Comparison of ENCODE assay signal across 8 cellular contexts in genomic region chr6:43052225-43052841, GRCh38. TPM values are rescaled to one million over a fixed set of nuclear protein-coding genes. Genes with fewer than 3 reads are reported as not detected.
DNase-seq lines count a peak whose midpoint lies in the region; ATAC-seq and TF ChIP-seq lines count a peak whose summit lies in the region.

No MANE protein-coding gene starts in this region.

- in situ Hi-C loops in astrocyte of the spinal cord (cut with HindIII; ENCODE audit: low sequenced_read_pairs): no loop called here

- H3K4me3 ChIP-seq in heart left ventricle (peak overlapping the region in 5 of 12 donors; percentile 67 to 86 (median 76)), astrocyte of the spinal cord (ENCODE audit: low read depth, low read length) (peak overlapping the region; percentile 75), mesodermal cell (ENCODE audit: extremely low read depth, insufficient read depth, low read length, poor library complexity, severe bottlenecking) (peak overlapping the region; percentile 89), vagina (peak overlapping the region in 1 of 2 donors; percentile 71)

- TF ChIP-seq CTCF in heart left ventricle (IDR thresholded peaks at IDR 0.05): no peak
- TF ChIP-seq CTCF in astrocyte of the spinal cord (IDR thresholded peaks at IDR 0.05; ENCODE audit: low read depth, low read length): no peak
- no peak for TF ChIP-seq CTCF in vagina (IDR thresholded peaks at IDR 0.05)

- peaks cover 0 to 25% (median 10%) of the 10 kb centered on the region in 12 donors for H3K4me1 ChIP-seq in heart left ventricle
- H3K4me1 ChIP-seq in mesodermal cell (ENCODE audit: control insufficient read depth, insufficient read depth, low read length, poor library complexity, severe bottlenecking): peaks cover 21% of the 10 kb centered on the region
- H3K4me1 ChIP-seq in vagina: peaks cover 35% of the 10 kb centered on the region

- peak overlapping the region in 9 of 12 donors; percentile 24 to 97 (median 94) for H3K27ac ChIP-seq in heart left ventricle
- H3K27ac ChIP-seq in mesodermal cell (ENCODE audit: low read depth, low read length, severe bottlenecking): peak overlapping the region; percentile 92
- H3K27ac ChIP-seq in vagina: peak overlapping the region; percentile 88

- peak in 1 of 5 donors; percentile 38 for DNase-seq in heart left ventricle
- DNase-seq in Right ventricle myocardium superior: no peak
- DNase-seq in astrocyte of the spinal cord (ENCODE audit: low read depth, low spot score): no peak
- no peak for DNase-seq in vagina (ENCODE audit: extremely low spot score in 2 of 2)
- no peak for DNase-seq in activated CD4-positive, alpha-beta T cell treated with anti-CD3 and anti-CD28 coated beads, Interleukin-2, amount 50 U/mL, for 48 hours
- DNase-seq in NOMO-1 treated with dmso at 0.1 percent for 144 hours (lab: John Stamatoyannopoulos, UW; ENCODE audit: unreplicated experiment): no peak

- no peak for TF ChIP-seq POLR2A in heart left ventricle (IDR thresholded peaks at IDR 0.05)
- no peak for TF ChIP-seq POLR2A in vagina (IDR thresholded peaks at IDR 0.05)

- H3K9me3 ChIP-seq in heart left ventricle (no peaks in the 10 kb centered on the region), mesodermal cell (ENCODE audit: control insufficient read depth, low read length) (no peaks in the 10 kb centered on the region), vagina (no peaks in the 10 kb centered on the region)

- H3K36me3 ChIP-seq in heart left ventricle (peaks cover 0 to 58% (median 48%) of the 10 kb centered on the region in 9 donors), mesodermal cell (ENCODE audit: control insufficient read depth, insufficient read depth, low read length) (peaks cover 75% of the 10 kb centered on the region), vagina (peaks cover 0 to 30% of the 10 kb centered on the region in 2 donors)

- H3K27me3 ChIP-seq in heart left ventricle (no peaks in the 10 kb centered on the region), vagina (no peaks in the 10 kb centered on the region)

- ATAC-seq in heart left ventricle (no peak), Right ventricle myocardium superior (ENCODE audit: poor library complexity) (no peak), HG03460 (IDR thresholded peaks at IDR 0.05; ENCODE audit: unreplicated experiment) (no peak)

- WGBS in heart left ventricle, 4 donors: 75 to 80% (median 78%) methylated on average over 19 of the region's 19 CpGs
- 97% methylated on average over 19 of the region's 19 CpGs for WGBS in mesodermal cell (ENCODE audit: insufficient coverage in 2 of 2), 2 experiments

- intact Hi-C loops in heart left ventricle (cut with DNase I) (loop anchor here in 6 of 10 donors (2.0 to 10.0 kb wide), 5 partner anchors 32 to 150 kb away; partner anchors contain the start of gene RRP36 (in 1 of the 6)), Right ventricle myocardium superior (cut with DNase I) (no loop called here), vagina (cut with DNase I) (loop anchor here (5.0 kb wide), 1 partner anchor 65 kb away; no protein-coding TSS in a partner anchor)

RNA-seq across cellular contexts. Expression of gene CUL7, which starts 1.3 kb away (rescaled TPM):
- total RNA-seq in heart left ventricle (10 to 100 TPM in 2 of 9 donors, 1 to 10 TPM in 7; 5.6 to 13.2 (median 7.9) TPM), Right ventricle myocardium superior (6.8 TPM), vagina (13.0 TPM)
- 1 to 10 TPM; 3.5 to 6.1 TPM for polyA plus RNA-seq in heart left ventricle
- polyA plus RNA-seq in mesodermal cell (2013, experiment 1 of 2): 46.0 TPM
- polyA plus RNA-seq in mesodermal cell (2013, experiment 2 of 2): 39.7 TPM

RNA-seq across cellular contexts. Expression of gene MRPL2, which starts 6.9 kb away (rescaled TPM):
- total RNA-seq in heart left ventricle: 10 to 100 TPM; 54.0 to 98.5 (median 83.1) TPM
- polyA plus RNA-seq in heart left ventricle: 100 to 1,000 TPM; 119 to 142 TPM
- total RNA-seq in Right ventricle myocardium superior: 107 TPM
- 65.2 TPM for polyA plus RNA-seq in mesodermal cell (2013, experiment 1 of 2)
- polyA plus RNA-seq in mesodermal cell (2013, experiment 2 of 2): 60.8 TPM
- total RNA-seq in vagina: 14.2 TPM

RNA-seq across cellular contexts. Expression of gene KLC4, which starts 7.1 kb away (rescaled TPM):
- total RNA-seq in heart left ventricle (10 to 100 TPM; 18.8 to 35.4 (median 26.9) TPM), Right ventricle myocardium superior (30.6 TPM), vagina (17.2 TPM)
- 10 to 100 TPM; 23.5 to 30.0 TPM for polyA plus RNA-seq in heart left ventricle
- 36.5 TPM for polyA plus RNA-seq in mesodermal cell (2013, experiment 1 of 2)
- 34.1 TPM for polyA plus RNA-seq in mesodermal cell (2013, experiment 2 of 2)

RNA-seq across cellular contexts. Expression of gene PTK7, which starts 23.8 kb away (rescaled TPM):
- total RNA-seq in heart left ventricle (10 to 100 TPM in 1 of 9 donors, 1 to 10 TPM in 8; 1.4 to 10.4 (median 1.9) TPM), Right ventricle myocardium superior (1.4 TPM), vagina (62.1 TPM)
- polyA plus RNA-seq in heart left ventricle: 1 to 10 TPM; 1.8 to 4.8 TPM
- 160 TPM for polyA plus RNA-seq in mesodermal cell (2013, experiment 1 of 2)
- polyA plus RNA-seq in mesodermal cell (2013, experiment 2 of 2): 129 TPM

RNA-seq across cellular contexts. Expression of gene RRP36, which starts 30.9 kb away (rescaled TPM):
- total RNA-seq in heart left ventricle (10 to 100 TPM; 22.7 to 36.5 (median 32.3) TPM), Right ventricle myocardium superior (22.9 TPM), vagina (36.6 TPM)
- 10 to 100 TPM; 18.7 to 53.4 TPM for polyA plus RNA-seq in heart left ventricle
- polyA plus RNA-seq in mesodermal cell (2013, experiment 1 of 2): 79.8 TPM
- polyA plus RNA-seq in mesodermal cell (2013, experiment 2 of 2): 80.5 TPM
